19 cellular contexts compared by ENCODE assay signal in the genomic region with DNA sequence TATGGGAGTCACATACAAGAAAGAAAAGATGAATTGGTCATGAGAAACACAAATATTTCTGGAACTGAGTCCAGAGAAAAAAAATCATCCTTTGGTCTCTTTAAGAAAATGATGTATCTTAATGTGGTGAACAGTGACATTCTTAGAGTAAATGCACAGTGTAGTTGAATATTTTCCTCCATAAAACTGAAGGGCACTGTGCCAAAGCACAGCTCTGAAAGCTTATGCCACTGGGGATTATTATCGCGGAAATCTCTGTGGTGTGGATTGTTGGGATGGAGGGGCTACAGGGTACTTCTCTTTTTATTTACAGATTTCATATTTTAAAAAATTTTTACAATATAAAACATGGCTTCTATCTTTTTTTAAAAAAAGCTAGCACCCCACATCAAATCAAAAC.
DNase-seq lines count a peak whose midpoint lies in the region; ATAC-seq and TF ChIP-seq lines count a peak whose summit lies in the region.
"Had no signal": no experiment of that assay in that cellular context is flagged by ENCODE, and none has a peak within 500 bp of the region (broad histone marks: within the 10 kb centered on the region; RNA-seq: fewer than 3 reads in every experiment).

No MANE protein-coding gene starts in this region.

- H3F3A ChIP-seq in smooth muscle cell (ENCODE audit: low read depth) = no peaks in the 10 kb centered on the region

- in situ Hi-C loops in astrocyte of the spinal cord (cut with HindIII; ENCODE audit: low sequenced_read_pairs) = no loop called here

- no peaks in the 10 kb centered on the region for H3K79me2 ChIP-seq in smooth muscle cell (ENCODE audit: low read depth)

- ATAC-seq in GM19452 (IDR thresholded peaks at IDR 0.05; ENCODE audit: unreplicated experiment) (no peak), GM21619 (IDR thresholded peaks at IDR 0.05; ENCODE audit: unreplicated experiment) (no peak)
- ATAC-seq: CD8-positive, alpha-beta T cell; GM23338; HCT116 had no signal

- no peaks in the 10 kb centered on the region for H3K4me1 ChIP-seq in smooth muscle cell (ENCODE audit: low read depth)
- H3K4me1 ChIP-seq: BLaER1 treated with 17β-estradiol and CSF1 and Interleukin-3, amounts not matched to agents 10 nM and 100 nM had no signal

- H2AFZ ChIP-seq in smooth muscle cell (ENCODE audit: low read depth) = no peak overlapping the region
- H2AFZ ChIP-seq: GM23338 had no signal

- H3K36me3 ChIP-seq in MG63 = no peaks in the 10 kb centered on the region
- no peaks in the 10 kb centered on the region for H3K36me3 ChIP-seq in smooth muscle cell (ENCODE audit: low read depth)
- H3K36me3 ChIP-seq: BLaER1 treated with 17β-estradiol and CSF1 and Interleukin-3, amounts not matched to agents 10 nM and 100 nM had no signal

- H3K9me3 ChIP-seq in MG63 (no peaks in the 10 kb centered on the region), smooth muscle cell (replicated peaks; ENCODE audit: low read depth) (no peaks in the 10 kb centered on the region)
- H3K9me3 ChIP-seq: BLaER1 treated with 17β-estradiol and CSF1 and Interleukin-3, amounts not matched to agents 10 nM and 100 nM had no signal

- H3K9ac ChIP-seq in smooth muscle cell (ENCODE audit: low read depth) = no peak overlapping the region
- H3K9ac ChIP-seq: BLaER1 treated with 17β-estradiol and CSF1 and Interleukin-3, amounts not matched to agents 10 nM and 100 nM had no signal

- H3K27me3 ChIP-seq in MG63 (no peaks in the 10 kb centered on the region), smooth muscle cell (ENCODE audit: low read depth) (no peaks in the 10 kb centered on the region)
- H3K27me3 ChIP-seq: BLaER1 treated with 17β-estradiol and CSF1 and Interleukin-3, amounts not matched to agents 10 nM and 100 nM had no signal

- no peak for TF ChIP-seq CTCF in astrocyte of the spinal cord (IDR thresholded peaks at IDR 0.05; ENCODE audit: low read depth, low read length)
- TF ChIP-seq CTCF in smooth muscle cell (IDR thresholded peaks at IDR 0.05; ENCODE audit: borderline replicate concordance, insufficient read depth, poor library complexity, severe bottlenecking) = no peak

- H3K27ac ChIP-seq in smooth muscle cell (ENCODE audit: low read depth) = no peak overlapping the region
- H3K27ac ChIP-seq: BLaER1 treated with 17β-estradiol and CSF1 and Interleukin-3, amounts not matched to agents 10 nM and 100 nM; HL-60 had no signal

- peak; percentile 65 for DNase-seq in H4 (ENCODE audit: low spot score)
- peak; percentile 0 for DNase-seq in MG63
- peak; percentile 12 for DNase-seq in astrocyte of the spinal cord (ENCODE audit: low read depth, low spot score)
- no peak for DNase-seq in smooth muscle cell (lab: John Stamatoyannopoulos, UW; ENCODE audit: unreplicated experiment)
- no peak for DNase-seq in NCI-H1105 treated with DMSO at 0.1 percent for 48 hours (lab: John Stamatoyannopoulos, UW)
- DNase-seq: 8988T; Calu3; CD8-positive, alpha-beta T cell; DMS79 treated with DMSO at 0.1 percent for 48 hours; GF-D8; H7; HFFc6; IMR-90 had no signal

- 73% methylated on average over 2 of the region's 2 CpGs for WGBS in smooth muscle cell (ENCODE audit: low lambda C conversion rate)

- H3K4me3 ChIP-seq in MG63 (peak overlapping the region; percentile 8; the same call in 1 of the 2 replicates), astrocyte of the spinal cord (ENCODE audit: low read depth, low read length) (no peak overlapping the region), smooth muscle cell (no peak overlapping the region)
- H3K4me3 ChIP-seq: BLaER1 treated with 17β-estradiol and CSF1 and Interleukin-3, amounts not matched to agents 10 nM and 100 nM; GM23338 had no signal

- H3K4me2 ChIP-seq in smooth muscle cell = peak overlapping the region; percentile 10
- H3K4me2 ChIP-seq: BLaER1 treated with 17β-estradiol and CSF1 and Interleukin-3, amounts not matched to agents 10 nM and 100 nM; GM23338 had no signal

- H4K20me1 ChIP-seq in smooth muscle cell (ENCODE audit: low read depth) = no peaks in the 10 kb centered on the region
- H4K20me1 ChIP-seq: BLaER1 treated with 17β-estradiol and CSF1 and Interleukin-3, amounts not matched to agents 10 nM and 100 nM had no signal

Comparison
In these comparisons a context has a peak if more than half of its experiments do, and no peak if none do; other contexts are left out.
1. DNase-seq: peak in H4 (single experiment), MG63 (single experiment) and astrocyte of the spinal cord (single experiment); none in smooth muscle cell (single experiment) and NCI-H1105 treated with DMSO at 0.1 percent for 48 hours (single experiment).